ENCODE assay signal across 1 cellular context in the genomic region with DNA sequence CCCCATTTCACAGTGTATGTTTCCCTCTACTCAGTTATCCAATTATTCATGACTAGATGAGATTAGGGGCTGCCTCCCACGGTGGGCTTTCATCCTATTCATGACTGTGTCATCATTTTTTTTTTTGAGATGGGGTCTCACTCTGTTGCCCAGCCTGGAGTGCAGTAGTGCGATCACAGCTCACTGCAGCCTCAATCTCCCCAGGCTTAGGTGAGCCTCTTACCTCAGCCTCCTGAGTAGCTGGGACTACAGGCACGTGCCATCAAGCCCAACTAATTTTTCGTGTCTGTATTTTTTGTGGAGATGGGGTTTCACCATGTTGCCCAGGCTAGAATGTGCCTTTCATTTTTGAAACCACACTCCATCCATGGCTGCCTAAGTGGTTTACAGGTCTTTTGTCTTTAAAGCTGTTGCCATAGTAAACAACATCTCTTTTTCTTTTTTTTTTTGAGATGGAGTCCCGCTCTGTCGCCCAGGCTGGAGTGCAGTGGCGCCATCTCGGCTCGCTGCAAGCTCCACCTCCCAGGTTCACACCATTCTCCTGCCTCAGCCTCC.
TF ChIP-seq lines count a peak whose summit lies in the region.

No MANE protein-coding gene starts in this region.

TF ChIP-seq in GM12878, 131 proteins besides CTCF, POLR2A, EP300 and RAD21 (continued from another document):
- TF ChIP-seq, protein P1, sequence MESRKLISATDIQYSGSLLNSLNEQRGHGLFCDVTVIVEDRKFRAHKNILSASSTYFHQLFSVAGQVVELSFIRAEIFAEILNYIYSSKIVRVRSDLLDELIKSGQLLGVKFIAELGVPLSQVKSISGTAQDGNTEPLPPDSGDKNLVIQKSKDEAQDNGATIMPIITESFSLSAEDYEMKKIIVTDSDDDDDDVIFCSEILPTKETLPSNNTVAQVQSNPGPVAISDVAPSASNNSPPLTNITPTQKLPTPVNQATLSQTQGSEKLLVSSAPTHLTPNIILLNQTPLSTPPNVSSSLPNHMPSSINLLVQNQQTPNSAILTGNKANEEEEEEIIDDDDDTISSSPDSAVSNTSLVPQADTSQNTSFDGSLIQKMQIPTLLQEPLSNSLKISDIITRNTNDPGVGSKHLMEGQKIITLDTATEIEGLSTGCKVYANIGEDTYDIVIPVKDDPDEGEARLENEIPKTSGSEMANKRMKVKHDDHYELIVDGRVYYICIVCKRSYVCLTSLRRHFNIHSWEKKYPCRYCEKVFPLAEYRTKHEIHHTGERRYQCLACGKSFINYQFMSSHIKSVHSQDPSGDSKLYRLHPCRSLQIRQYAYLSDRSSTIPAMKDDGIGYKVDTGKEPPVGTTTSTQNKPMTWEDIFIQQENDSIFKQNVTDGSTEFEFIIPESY (IDR thresholded peaks at IDR 0.05) = peak; percentile 77; the same call in 1 of the 2 replicates
